Comparison of ENCODE assay signal across 17 cellular contexts in the genomic region with DNA sequence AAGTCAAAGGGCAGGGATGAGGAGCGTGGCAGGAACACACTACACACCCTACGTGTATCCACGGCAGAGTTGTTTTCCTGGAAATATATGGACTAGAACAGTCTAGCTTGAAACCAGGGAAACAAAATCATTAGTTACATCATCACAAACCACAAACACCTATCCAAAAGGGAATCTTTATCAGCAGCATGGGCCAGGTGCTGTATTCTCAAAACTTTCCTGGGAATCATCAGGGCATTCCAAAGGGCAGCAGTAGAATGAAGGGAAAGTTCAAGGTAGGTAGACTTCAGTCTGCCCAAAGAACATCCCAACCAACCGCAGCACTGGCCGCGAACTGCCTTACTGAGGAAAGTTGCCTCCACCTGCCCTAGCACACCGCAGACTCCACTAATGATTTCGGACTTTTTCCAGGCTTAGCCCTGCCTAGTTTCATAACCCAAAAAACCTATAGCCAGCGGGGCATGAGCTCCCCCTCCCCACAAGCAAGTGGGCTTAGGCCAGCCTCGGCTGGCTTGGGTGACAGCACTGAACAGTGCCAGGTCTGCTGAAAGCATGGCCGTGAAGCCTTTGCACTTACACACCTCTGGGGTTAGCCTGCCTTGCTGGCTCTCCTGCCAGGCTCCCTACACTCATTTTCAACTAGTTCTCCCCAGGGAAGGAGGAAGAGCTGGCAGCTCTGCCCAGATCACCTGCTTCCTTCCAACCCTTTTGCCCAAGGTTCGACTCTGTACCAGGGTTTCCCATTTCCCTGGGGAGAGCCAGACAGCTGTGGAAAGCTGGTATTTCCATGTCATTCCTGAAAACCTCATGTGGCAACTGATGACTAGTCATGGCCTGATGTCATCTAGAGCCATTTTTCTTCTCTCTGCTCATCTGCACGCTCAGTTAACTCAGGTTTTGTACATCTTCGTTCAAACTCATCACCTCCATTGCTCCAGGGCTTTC.
DNase-seq lines count a peak whose midpoint lies in the region; ATAC-seq, FAIRE-seq and TF ChIP-seq lines count a peak whose summit lies in the region.
"Had no signal": no experiment of that assay in that cellular context is flagged by ENCODE, and none has a peak within 500 bp of the region (broad histone marks: within the 10 kb centered on the region; RNA-seq: fewer than 3 reads in every experiment).

No MANE protein-coding gene starts in this region.

- no peak for ATAC-seq in GM19324 (IDR thresholded peaks at IDR 0.05; ENCODE audit: low FRiP score, unreplicated experiment)
- ATAC-seq: gastrocnemius medialis had no signal

- H3K4me3 ChIP-seq in coronary artery (no peak overlapping the region), skeletal muscle cell (ENCODE audit: low read depth, low read length) (no peak overlapping the region)
- H3K4me3 ChIP-seq: gastrocnemius medialis, Peyer's patch, skin epidermis had no signal

- no peak overlapping the region for H3K27ac ChIP-seq in coronary artery
- H3K27ac ChIP-seq: 22Rv1, gastrocnemius medialis, Peyer's patch, skin epidermis had no signal

- DNase-seq in NCI-H2107 treated with DMSO at 0.1 percent for 48 hours (lab: John Stamatoyannopoulos, UW; ENCODE audit: unreplicated experiment) (peak; percentile 25), NCI-H2107 (lab: John Stamatoyannopoulos, UW) (no peak), RCC 7860 (ENCODE audit: low spot score) (peak; percentile 72), coronary artery (ENCODE audit: low spot score) (peak; percentile 61), skeletal muscle cell (ENCODE audit: low read depth) (peak; percentile 6), HT-29 (ENCODE audit: low spot score) (no peak), ecto neural progenitor cell (ENCODE audit: low spot score) (no peak)
- DNase-seq: activated CD8-positive, alpha-beta memory T cell treated with anti-CD3 and anti-CD28 coated beads for 24 hours; gastrocnemius medialis; kidney; NCI-H1092 treated with DMSO at 0.1 percent for 48 hours; NCI-H510A treated with DMSO at 0.1 percent for 48 hours; Peyer's patch had no signal

- TF ChIP-seq CTCF in coronary artery (IDR thresholded peaks at IDR 0.05): no peak

- peak; percentile 78 for FAIRE-seq in RCC 7860 (lab: Jason Lieb, UNC)
- FAIRE-seq: colon, kidney had no signal

Comparison
In these comparisons a context has a peak if more than half of its experiments do, and no peak if none do; other contexts are left out.
1. DNase-seq: peak in NCI-H2107 treated with DMSO at 0.1 percent for 48 hours (single experiment), RCC 7860 (single experiment), coronary artery (single experiment) and skeletal muscle cell (single experiment); none in NCI-H2107 (single experiment), HT-29 (single experiment) and ecto neural progenitor cell (single experiment).